In genomic region chr7:1346533-1346805, GRCh38 we compare ENCODE assay signal across 21 cellular contexts.
"Had no signal": no experiment of that assay in that cellular context is flagged by ENCODE, and none has a peak within 500 bp of the region (broad histone marks: within the 10 kb centered on the region; RNA-seq: fewer than 3 reads in every experiment).

No MANE protein-coding gene starts in this region.

- H3K36me3 ChIP-seq: SJCRH30 had no signal

- H3K27me3 ChIP-seq: SJCRH30 had no signal

- H3K9me3 ChIP-seq: SJCRH30 had no signal

- H3K9ac ChIP-seq: KMS-11 had no signal

- H3K4me2 ChIP-seq: KMS-11 had no signal

- H3K4me1 ChIP-seq: SJCRH30 had no signal

- DNase-seq: Kasumi-1, MM.1S, NCI-H1092 treated with DMSO at 0.1 percent for 48 hours, NCI-H1436 treated with DMSO at 0.1 percent for 48 hours, NCI-H1694 treated with DMSO at 0.1 percent for 48 hours, NCI-H1930, NCI-H2081, NCI-H2107, NCI-H2227 treated with DMSO at 0.1 percent for 48 hours, NCI-H524, NCI-H526 treated with DMSO at 0.1 percent for 48 hours, NCI-H748 treated with DMSO at 0.1 percent for 48 hours, RPMI8226, SHP77 treated with DMSO at 0.1 percent for 48 hours, SJCRH30 had no signal

- FAIRE-seq: HTR-8/SVneo, K562, RCC 7860 had no signal

- H3K4me3 ChIP-seq: K562, SJCRH30 had no signal

- ATAC-seq: K562, SK-N-SH treated with all-trans-retinoic acid at 6 μM for 48 hours had no signal

- H3K27ac ChIP-seq: HL-60, KMS-11, SJCRH30 had no signal
